ENCODE assay signal across 1 cellular context in the genomic region with DNA sequence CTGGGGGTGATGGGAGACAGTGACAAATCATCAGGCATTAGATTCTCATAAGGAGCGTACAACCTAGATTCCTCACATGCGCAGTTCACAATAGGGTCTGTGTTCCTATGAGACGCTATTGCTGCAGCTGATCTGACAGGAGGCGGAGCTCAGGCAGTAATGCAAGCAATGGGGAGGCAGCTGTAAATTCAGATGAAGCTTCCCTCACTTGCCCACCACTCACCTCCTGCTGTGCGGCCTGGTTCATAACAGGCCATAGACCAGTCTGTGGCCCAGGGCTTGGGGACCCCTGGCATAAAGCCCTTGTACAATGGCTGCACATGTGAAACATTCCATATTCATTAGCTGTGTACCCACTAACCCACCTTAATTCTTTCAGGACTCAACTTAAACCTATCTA.
TF ChIP-seq lines count a peak whose summit lies in the region.

No MANE protein-coding gene starts in this region.

TF ChIP-seq in WTC11, 78 proteins besides CTCF, POLR2A, EP300 and RAD21 (continued from another document):
- TF ChIP-seq, protein P1, sequence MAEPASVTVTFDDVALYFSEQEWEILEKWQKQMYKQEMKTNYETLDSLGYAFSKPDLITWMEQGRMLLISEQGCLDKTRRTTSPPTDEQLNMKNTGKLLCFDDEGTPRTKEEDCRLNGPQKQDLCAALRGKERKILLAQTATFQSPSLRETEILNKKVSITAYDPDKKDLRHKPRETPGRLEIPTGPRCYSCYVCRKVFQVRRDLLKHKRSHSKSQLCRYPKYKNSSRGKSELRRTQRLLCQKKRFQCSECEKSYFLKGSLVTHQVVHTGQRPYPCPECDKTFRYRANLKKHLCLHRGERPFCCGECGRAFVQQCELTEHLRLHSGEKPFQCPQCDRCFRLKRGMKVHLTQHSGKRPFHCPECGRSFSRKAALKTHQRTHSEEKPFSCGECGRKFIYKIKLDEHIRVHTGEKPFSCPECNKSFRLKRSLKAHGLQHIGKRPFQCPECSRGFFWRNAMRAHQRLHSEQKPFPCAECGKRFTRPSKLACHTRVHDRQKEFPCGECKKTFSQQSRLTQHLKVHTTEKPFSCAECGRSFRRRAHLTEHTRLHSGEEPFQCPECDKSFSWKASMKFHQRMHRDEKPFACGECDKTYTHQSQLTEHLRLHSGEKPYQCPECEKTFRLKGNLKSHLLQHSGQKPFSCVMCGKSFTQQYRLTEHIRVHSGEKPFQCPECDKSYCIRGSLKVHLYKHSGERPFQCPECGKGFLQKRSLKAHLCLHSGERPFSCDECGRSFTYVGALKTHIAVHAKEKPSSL (CRISPR knock-in tag; conservative IDR thresholded peaks at IDR 0.05): no peak
- TF ChIP-seq, protein P2, sequence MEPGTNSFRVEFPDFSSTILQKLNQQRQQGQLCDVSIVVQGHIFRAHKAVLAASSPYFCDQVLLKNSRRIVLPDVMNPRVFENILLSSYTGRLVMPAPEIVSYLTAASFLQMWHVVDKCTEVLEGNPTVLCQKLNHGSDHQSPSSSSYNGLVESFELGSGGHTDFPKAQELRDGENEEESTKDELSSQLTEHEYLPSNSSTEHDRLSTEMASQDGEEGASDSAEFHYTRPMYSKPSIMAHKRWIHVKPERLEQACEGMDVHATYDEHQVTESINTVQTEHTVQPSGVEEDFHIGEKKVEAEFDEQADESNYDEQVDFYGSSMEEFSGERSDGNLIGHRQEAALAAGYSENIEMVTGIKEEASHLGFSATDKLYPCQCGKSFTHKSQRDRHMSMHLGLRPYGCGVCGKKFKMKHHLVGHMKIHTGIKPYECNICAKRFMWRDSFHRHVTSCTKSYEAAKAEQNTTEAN (CRISPR knock-in tag; IDR thresholded peaks at IDR 0.05): no peak
- TF ChIP-seq, protein P3, sequence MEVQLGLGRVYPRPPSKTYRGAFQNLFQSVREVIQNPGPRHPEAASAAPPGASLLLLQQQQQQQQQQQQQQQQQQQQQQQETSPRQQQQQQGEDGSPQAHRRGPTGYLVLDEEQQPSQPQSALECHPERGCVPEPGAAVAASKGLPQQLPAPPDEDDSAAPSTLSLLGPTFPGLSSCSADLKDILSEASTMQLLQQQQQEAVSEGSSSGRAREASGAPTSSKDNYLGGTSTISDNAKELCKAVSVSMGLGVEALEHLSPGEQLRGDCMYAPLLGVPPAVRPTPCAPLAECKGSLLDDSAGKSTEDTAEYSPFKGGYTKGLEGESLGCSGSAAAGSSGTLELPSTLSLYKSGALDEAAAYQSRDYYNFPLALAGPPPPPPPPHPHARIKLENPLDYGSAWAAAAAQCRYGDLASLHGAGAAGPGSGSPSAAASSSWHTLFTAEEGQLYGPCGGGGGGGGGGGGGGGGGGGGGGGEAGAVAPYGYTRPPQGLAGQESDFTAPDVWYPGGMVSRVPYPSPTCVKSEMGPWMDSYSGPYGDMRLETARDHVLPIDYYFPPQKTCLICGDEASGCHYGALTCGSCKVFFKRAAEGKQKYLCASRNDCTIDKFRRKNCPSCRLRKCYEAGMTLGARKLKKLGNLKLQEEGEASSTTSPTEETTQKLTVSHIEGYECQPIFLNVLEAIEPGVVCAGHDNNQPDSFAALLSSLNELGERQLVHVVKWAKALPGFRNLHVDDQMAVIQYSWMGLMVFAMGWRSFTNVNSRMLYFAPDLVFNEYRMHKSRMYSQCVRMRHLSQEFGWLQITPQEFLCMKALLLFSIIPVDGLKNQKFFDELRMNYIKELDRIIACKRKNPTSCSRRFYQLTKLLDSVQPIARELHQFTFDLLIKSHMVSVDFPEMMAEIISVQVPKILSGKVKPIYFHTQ (CRISPR knock-in tag; IDR thresholded peaks at IDR 0.05): no peak
- TF ChIP-seq ZNF396 (CRISPR knock-in tag; IDR thresholded peaks at IDR 0.05; ENCODE audit: borderline replicate concordance) (no peak), SMAD4 (CRISPR knock-in tag; IDR thresholded peaks at IDR 0.05) (no peak)
- TF ChIP-seq, protein P4, sequence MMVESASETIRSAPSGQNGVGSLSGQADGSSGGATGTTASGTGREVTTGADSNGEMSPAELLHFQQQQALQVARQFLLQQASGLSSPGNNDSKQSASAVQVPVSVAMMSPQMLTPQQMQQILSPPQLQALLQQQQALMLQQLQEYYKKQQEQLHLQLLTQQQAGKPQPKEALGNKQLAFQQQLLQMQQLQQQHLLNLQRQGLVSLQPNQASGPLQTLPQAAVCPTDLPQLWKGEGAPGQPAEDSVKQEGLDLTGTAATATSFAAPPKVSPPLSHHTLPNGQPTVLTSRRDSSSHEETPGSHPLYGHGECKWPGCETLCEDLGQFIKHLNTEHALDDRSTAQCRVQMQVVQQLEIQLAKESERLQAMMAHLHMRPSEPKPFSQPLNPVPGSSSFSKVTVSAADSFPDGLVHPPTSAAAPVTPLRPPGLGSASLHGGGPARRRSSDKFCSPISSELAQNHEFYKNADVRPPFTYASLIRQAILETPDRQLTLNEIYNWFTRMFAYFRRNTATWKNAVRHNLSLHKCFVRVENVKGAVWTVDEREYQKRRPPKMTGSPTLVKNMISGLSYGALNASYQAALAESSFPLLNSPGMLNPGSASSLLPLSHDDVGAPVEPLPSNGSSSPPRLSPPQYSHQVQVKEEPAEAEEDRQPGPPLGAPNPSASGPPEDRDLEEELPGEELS (CRISPR knock-in tag; IDR thresholded peaks at IDR 0.05): no peak
